Comparison of ENCODE assay signal across 8 cellular contexts in genomic region chr21:41953249-41953830, GRCh38. TPM values are rescaled to one million over a fixed set of nuclear protein-coding genes. Genes with fewer than 3 reads are reported as not detected.
DNase-seq lines count a peak whose midpoint lies in the region; ATAC-seq, FAIRE-seq and TF ChIP-seq lines count a peak whose summit lies in the region.

No MANE protein-coding gene starts in this region.

- H3K4me1 Mint-ChIP-seq in activated CD4-positive, alpha-beta T cell treated with anti-CD3 and anti-CD28 coated beads for 36 hours: peaks cover 17% of the 10 kb centered on the region

- FAIRE-seq in GM12892 (lab: Jason Lieb, UNC): no peak

- no peaks in the 10 kb centered on the region for H3K9me3 ChIP-seq in IMR-90 (ENCODE audit: control insufficient read depth, insufficient read depth, low read length)
- no peaks in the 10 kb centered on the region for H3K9me3 ChIP-seq in mucosa of rectum (ENCODE audit: control insufficient read depth in 2 of 2, low read length in 2 of 2)

- H3K36me3 ChIP-seq in IMR-90 (ENCODE audit: control insufficient read depth, insufficient read depth, low read length): peaks cover 5% of the 10 kb centered on the region; the same call in 1 of the 2 replicates
- no peaks in the 10 kb centered on the region for H3K36me3 ChIP-seq in mucosa of rectum (ENCODE audit: control insufficient read depth in 2 of 2, insufficient read depth in 2 of 2, low read length in 2 of 2)

- H3K56ac ChIP-seq in IMR-90 (ENCODE audit: extremely low read depth, insufficient read depth, low read length): 0 out of 2 replicates have a peak overlapping the region, but pooled peaks have one; percentile 41

- no peaks in the 10 kb centered on the region for H3K9me3 Mint-ChIP-seq in activated CD4-positive, alpha-beta T cell treated with anti-CD3 and anti-CD28 coated beads for 36 hours (ENCODE audit: low read depth)

- H3K9ac ChIP-seq in IMR-90 (ENCODE audit: low read depth, low read length) (peak overlapping the region; percentile 78), mucosa of rectum (ENCODE audit: low read depth in 1 of 2, low read length in 2 of 2) (peak overlapping the region; percentile 32 to 59)

- H3K27ac ChIP-seq in IMR-90 (ENCODE audit: insufficient read depth, low read length): peak overlapping the region; percentile 63; the same call in 1 of the 2 replicates
- H3K27ac ChIP-seq in mucosa of rectum (ENCODE audit: low read depth in 2 of 2, low read length in 2 of 2): peak overlapping the region in 1 of 2 donors; percentile 23

- no peak; the same call in 1 of the 2 replicates for TF ChIP-seq POLR2A in IMR-90 (IDR thresholded peaks at IDR 0.05; ENCODE audit: low read depth, low read length)
- TF ChIP-seq POLR2A in GM12892 (IDR thresholded peaks at IDR 0.05; ENCODE audit: low read depth, low read length): no peak

- peak overlapping the region; percentile 81 for H3K4me2 ChIP-seq in IMR-90 (ENCODE audit: low read depth, low read length)

- no peaks in the 10 kb centered on the region for H3K27me3 ChIP-seq in IMR-90 (ENCODE audit: control insufficient read depth, insufficient read depth, low read length)
- H3K27me3 ChIP-seq in mucosa of rectum (ENCODE audit: control insufficient read depth in 2 of 2, insufficient read depth in 2 of 2, low read length in 2 of 2): peaks cover 0 to 2% of the 10 kb centered on the region in 2 donors

- WGBS in IMR-90 (ENCODE audit: extremely low coverage in 2 of 2, insufficient read length in 1 of 2), 2 experiments: 1% methylated on average over 44 of the region's 67 CpGs; no CpG with 5 or more reads in 1 of the 2 experiments

- H2AK9ac ChIP-seq in IMR-90 (replicated peaks; ENCODE audit: low read depth, low read length, poor library complexity): peak overlapping the region; percentile 74

- CTCF ChIA-PET in activated CD4-positive, alpha-beta T cell treated with anti-CD3 and anti-CD28 coated beads for 36 hours (lab: Charles Lee): no interaction called here
- CTCF ChIA-PET in IMR-90 (lab: Yijun Ruan, JAX): interaction anchor here (0.5 to 0.7 kb wide), 2 partner anchors 30 to 43 kb away, joined by 3 to 4 read pairs; no protein-coding TSS in a partner anchor

- ATAC-seq in activated CD4-positive, alpha-beta T cell treated with anti-CD3 and anti-CD28 coated beads for 36 hours: no peak
- peak; percentile 45 for ATAC-seq in IMR-90 (ENCODE audit: low read depth)
- ATAC-seq in HG03442 (IDR thresholded peaks at IDR 0.05; ENCODE audit: unreplicated experiment): no peak

- H3K4me3 ChIP-seq in IMR-90 (ENCODE audit: insufficient read depth, low read depth, low read length) (peak overlapping the region; percentile 92), mucosa of rectum (ENCODE audit: low read length in 2 of 2) (peak overlapping the region; percentile 67 to 70)

- peak overlapping the region; percentile 38 for H3K4me3 Mint-ChIP-seq in activated CD4-positive, alpha-beta T cell treated with anti-CD3 and anti-CD28 coated beads for 36 hours

- peak overlapping the region; percentile 68; the same call in 1 of the 2 replicates for H3K14ac ChIP-seq in IMR-90 (replicated peaks; ENCODE audit: low read depth, low read length)

- H4K5ac ChIP-seq in IMR-90 (ENCODE audit: low read depth, low read length): no peak overlapping the region

- H2BK20ac ChIP-seq in IMR-90 (ENCODE audit: low read depth, low read length): no peak overlapping the region

- in situ Hi-C loops in IMR-90 (cut with MboI; ENCODE audit: low sequenced_read_pairs): no loop called here

- peak overlapping the region in 1 of 2 experiments; percentile 8; a peak in 1 of 4 replicates for H4K8ac ChIP-seq in IMR-90 (ENCODE audit: low read depth in 2 of 2, low read length in 2 of 2)

- peak overlapping the region; percentile 53 for H3K23ac ChIP-seq in IMR-90 (ENCODE audit: low read depth, low read length)

- peak overlapping the region; percentile 74 for H2BK5ac ChIP-seq in IMR-90 (ENCODE audit: low read depth, low read length, poor library complexity, severe bottlenecking)

- TF ChIP-seq CTCF in IMR-90 (conservative IDR thresholded peaks at IDR 0.05; ENCODE audit: low read depth, low read length): no peak

- intact Hi-C loops in activated CD4-positive, alpha-beta T cell treated with anti-CD3 and anti-CD28 coated beads for 36 hours (cut with DNase I, micrococcal nuclease): no loop called here
- intact Hi-C loops in IMR-90 (cut with micrococcal nuclease): loop anchor here (5.0 kb wide), 1 partner anchor 144 kb away; no protein-coding TSS in a partner anchor

- peaks cover 32 to 60% of the 10 kb centered on the region in 2 experiments for H3K79me1 ChIP-seq in IMR-90 (ENCODE audit: low read depth in 1 of 2, low read length in 2 of 2)

- peak overlapping the region; percentile 86 for H2AFZ ChIP-seq in IMR-90 (replicated peaks; ENCODE audit: low read length, poor library complexity)

- peak overlapping the region; percentile 71; the same call in 1 of the 2 replicates for H2AK5ac ChIP-seq in IMR-90 (ENCODE audit: low read depth, low read length)

- dilution Hi-C loops in IMR-90 (cut with HindIII; ENCODE audit: low sequenced_read_pairs, unreplicated experiment): no loop called here

- no peaks in the 10 kb centered on the region for H3K36me3 Mint-ChIP-seq in activated CD4-positive, alpha-beta T cell treated with anti-CD3 and anti-CD28 coated beads for 36 hours (ENCODE audit: low read depth)

- H4K91ac ChIP-seq in IMR-90 (ENCODE audit: insufficient read depth, low read depth, low read length): peak overlapping the region; percentile 35; the same call in 1 of the 2 replicates

- no peak for TF ChIP-seq RAD21 in IMR-90 (IDR thresholded peaks at IDR 0.05; ENCODE audit: low read length)

- H3K27ac Mint-ChIP-seq in activated CD4-positive, alpha-beta T cell treated with anti-CD3 and anti-CD28 coated beads for 36 hours: no peak overlapping the region

- peak; percentile 32 for DNase-seq in activated CD4-positive, alpha-beta T cell treated with anti-CD3 and anti-CD28 coated beads for 36 hours
- DNase-seq in activated CD4-positive, alpha-beta T cell treated with anti-CD3 and anti-CD28 coated beads for 1 hour: no peak
- no peak for DNase-seq in IMR-90
- peak; percentile 49 for DNase-seq in dermis blood vessel endothelial cell
- no peak for DNase-seq in foreskin melanocyte
- no peak for DNase-seq in GM12892 (ENCODE audit: insufficient read length)

- 0 out of 2 replicates have a peak overlapping the region, but pooled peaks have one; percentile 31 for H3K18ac ChIP-seq in IMR-90 (ENCODE audit: low read depth, low read length)

- peaks cover 23% of the 10 kb centered on the region for H4K20me1 ChIP-seq in IMR-90 (ENCODE audit: insufficient read depth, low read length)

- H2BK120ac ChIP-seq in IMR-90 (ENCODE audit: low read depth, low read length): peak overlapping the region; percentile 41; the same call in 1 of the 2 replicates

- no TSS peak for BruUV-seq in IMR-90 (replicated peaks; lab: Mats Ljungman, UMichigan)

- H2BK15ac ChIP-seq in IMR-90 (ENCODE audit: low read depth, low read length): no peak overlapping the region

- POLR2A ChIA-PET in activated CD4-positive, alpha-beta T cell treated with anti-CD3 and anti-CD28 coated beads for 36 hours (lab: Charles Lee): no interaction called here
- POLR2A ChIA-PET in IMR-90 (lab: Charles Lee; ENCODE audit: unreplicated experiment): no interaction called here

- peaks cover 41% of the 10 kb centered on the region for H3K9me1 ChIP-seq in IMR-90 (ENCODE audit: insufficient read depth, low read length)

- H3K4me1 ChIP-seq in IMR-90 (ENCODE audit: control insufficient read depth, insufficient read depth, low read length) (peaks cover 28% of the 10 kb centered on the region), mucosa of rectum (ENCODE audit: control insufficient read depth in 2 of 2, insufficient read depth in 2 of 2, low read length in 2 of 2) (peaks cover 11 to 12% of the 10 kb centered on the region in 2 donors)

- peaks cover 16% of the 10 kb centered on the region for H3K27me3 Mint-ChIP-seq in activated CD4-positive, alpha-beta T cell treated with anti-CD3 and anti-CD28 coated beads for 36 hours

- peak overlapping the region; percentile 32; the same call in 1 of the 2 replicates for H3K4ac ChIP-seq in IMR-90 (ENCODE audit: low read depth, low read length)

TF ChIP-seq in IMR-90, 13 proteins besides CTCF, POLR2A, EP300 and RAD21:
- 0 out of 2 replicates have a peak, but pooled peaks have one; percentile 12 for TF ChIP-seq MXI1 (IDR thresholded peaks at IDR 0.05; ENCODE audit: borderline replicate concordance, low read depth, low read length)
- TF ChIP-seq FOS (IDR thresholded peaks at IDR 0.05; ENCODE audit: low read depth, low read length): no peak

RNA-seq across cellular contexts. Expression of gene C2CD2, which starts 0.5 kb away (rescaled TPM):
- total RNA-seq in activated CD4-positive, alpha-beta T cell treated with anti-CD3 and anti-CD28 coated beads for 36 hours: 1 to 10 TPM; 6.8 to 7.3 TPM
- 19.4 and 25.3 TPM in 2 replicates for total RNA-seq in IMR-90 (2012; rRNA removed)
- 10.6 and 15.6 TPM in 2 replicates for polyA plus RNA-seq in IMR-90 (2012; rRNA removed)
- 5.8 and 8.5 TPM in 2 replicates for polyA plus RNA-seq in IMR-90 (2012; cell fraction: cytosol; rRNA removed)
- 28.1 and 43.3 TPM in 2 replicates for polyA plus RNA-seq in IMR-90 (2012; cell fraction: nucleus; rRNA removed; ENCODE audit: low replicate concordance)
- 51.7 and 63.0 TPM in 2 replicates for total RNA-seq in dermis blood vessel endothelial cell
- 12.8 TPM for polyA plus RNA-seq in GM12892 (2012; ENCODE audit: missing spikeins)

RNA-seq across cellular contexts. Expression of gene ZBTB21, which starts 56.8 kb away (rescaled TPM):
- total RNA-seq in activated CD4-positive, alpha-beta T cell treated with anti-CD3 and anti-CD28 coated beads for 36 hours: 10 to 100 TPM; 30.7 to 32.9 TPM
- total RNA-seq in IMR-90 (2012; rRNA removed) (12.0 and 13.6 TPM in 2 replicates), dermis blood vessel endothelial cell (5.3 and 6.1 TPM in 2 replicates)
- polyA plus RNA-seq in IMR-90 (2012; rRNA removed): 6.8 and 7.8 TPM in 2 replicates
- polyA plus RNA-seq in IMR-90 (2012; cell fraction: cytosol; rRNA removed): 2.4 and 2.8 TPM in 2 replicates
- 4.6 and 22.7 TPM in 2 replicates for polyA plus RNA-seq in IMR-90 (2012; cell fraction: nucleus; rRNA removed; ENCODE audit: low replicate concordance)
- polyA plus RNA-seq in GM12892 (2012; ENCODE audit: missing spikeins): 9.0 TPM

Comparison
In these comparisons a context has a peak if more than half of its experiments do, and no peak if none do; other contexts are left out.
1. DNase-seq: peak in activated CD4-positive, alpha-beta T cell treated with anti-CD3 and anti-CD28 coated beads for 36 hours (single experiment) and dermis blood vessel endothelial cell (single experiment); none in activated CD4-positive, alpha-beta T cell treated with anti-CD3 and anti-CD28 coated beads for 1 hour (single experiment), IMR-90 (single experiment), foreskin melanocyte (single experiment) and GM12892 (single experiment).